Comparison of ENCODE assay signal across 1 cellular context in genomic region chr1:34342334-34342733, GRCh38.
TF ChIP-seq lines count a peak whose summit lies in the region.

No MANE protein-coding gene starts in this region.

TF ChIP-seq in GM23338, 12 proteins besides CTCF, POLR2A, EP300 and RAD21 (continued from another document):
- TF ChIP-seq REST (IDR thresholded peaks at IDR 0.05; ENCODE audit: unreplicated experiment), result no peak
